ENCODE assay signal across 21 cellular contexts in the genomic region with DNA sequence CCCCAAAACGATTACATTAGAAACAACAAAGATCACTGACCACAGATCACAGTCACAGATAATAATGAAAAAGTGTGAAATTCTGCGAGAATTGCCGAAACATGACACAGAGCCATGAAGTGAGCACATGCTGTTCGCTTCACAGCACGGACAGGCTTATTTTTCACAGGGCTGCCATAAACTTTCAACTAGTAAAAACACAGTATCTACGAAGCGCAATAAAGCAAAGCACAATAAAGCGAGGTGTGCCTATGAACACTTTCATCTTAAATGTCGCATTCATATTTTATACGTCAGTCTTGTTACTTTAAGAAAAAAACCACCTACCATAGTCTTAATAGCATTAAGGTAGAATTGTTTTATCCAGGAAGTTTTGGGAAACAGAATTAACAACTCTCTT. TPM values are rescaled to one million over a fixed set of nuclear protein-coding genes. Genes with fewer than 3 reads are reported as not detected.
DNase-seq lines count a peak whose midpoint lies in the region; ATAC-seq, FAIRE-seq and TF ChIP-seq lines count a peak whose summit lies in the region.
"Had no signal": no experiment of that assay in that cellular context is flagged by ENCODE, and none has a peak within 500 bp of the region (broad histone marks: within the 10 kb centered on the region; RNA-seq: fewer than 3 reads in every experiment).

No MANE protein-coding gene starts in this region.

- H3K9me3 ChIP-seq in mucosa of rectum (ENCODE audit: control insufficient read depth in 2 of 2, low read length in 2 of 2) = no peaks in the 10 kb centered on the region

- no peak overlapping the region for H3K4me3 Mint-ChIP-seq in natural killer cell
- no peak overlapping the region for H3K4me3 Mint-ChIP-seq in natural killer cell treated with Interleukin-12 subunit alpha and Interleukin-12 subunit beta and Interleukin-15 and Interleukin-18, amount 100 ng/mL, for 72 hours
- H3K4me3 Mint-ChIP-seq in activated T-helper 2 cell treated with anti-CD3 and anti-CD28 coated beads, Interferon-gamma antibody, Interleukin-2, Interleukin-4, amounts not matched to agents 10 μg/mL and 5 μg/mL and 100 μg/mL, durations not matched to agents 14 hours and 24 hours and 36 hours (ENCODE audit: low read depth) = no peak overlapping the region
- H3K4me3 Mint-ChIP-seq: GM23338 had no signal

- peak overlapping the region in 1 of 2 donors; percentile 6 for H3K4me3 ChIP-seq in mucosa of rectum (ENCODE audit: low read length in 2 of 2)
- H3K4me3 ChIP-seq: GM23338, PC-9 had no signal

- H3K4me1 Mint-ChIP-seq in natural killer cell = peaks cover 30 to 39% of the 10 kb centered on the region in 2 donors
- H3K4me1 Mint-ChIP-seq in natural killer cell treated with Interleukin-12 subunit alpha and Interleukin-12 subunit beta and Interleukin-15 and Interleukin-18, amount 100 ng/mL, for 72 hours (ENCODE audit: low read depth in 2 of 2) = peaks cover 15 to 16% of the 10 kb centered on the region in 2 donors
- H3K4me1 Mint-ChIP-seq in activated T-helper 2 cell treated with anti-CD3 and anti-CD28 coated beads, Interferon-gamma antibody, Interleukin-2, Interleukin-4, amounts not matched to agents 10 μg/mL and 5 μg/mL and 100 μg/mL, durations not matched to agents 14 hours and 24 hours and 36 hours (ENCODE audit: low read depth) = peaks cover 48% of the 10 kb centered on the region

- no peak for FAIRE-seq in GM12892 (lab: Jason Lieb, UNC)
- FAIRE-seq: G401.6, GM19239 had no signal

- intact Hi-C loops in natural killer cell (cut with micrococcal nuclease) = no loop called here
- intact Hi-C loops in activated T-helper 2 cell treated with anti-CD3 and anti-CD28 coated beads, Interferon-gamma antibody, Interleukin-2, Interleukin-4, amounts not matched to agents 10 μg/mL and 5 μg/mL and 100 μg/mL, durations not matched to agents 14 hours and 24 hours and 36 hours (cut with micrococcal nuclease) = loop anchor here (5.0 kb wide), 2 partner anchors 45 to 200 kb away; no protein-coding TSS in a partner anchor

- H3K27me3 ChIP-seq in mucosa of rectum (ENCODE audit: control insufficient read depth in 2 of 2, insufficient read depth in 2 of 2, low read length in 2 of 2) = no peaks in the 10 kb centered on the region

- H3K9ac ChIP-seq in mucosa of rectum (ENCODE audit: low read depth in 1 of 2, low read length in 2 of 2) = peak overlapping the region in 1 of 2 donors; percentile 50

- TF ChIP-seq CTCF in natural killer cell (IDR thresholded peaks at IDR 0.05) = no peak

- peaks cover 34 to 36% of the 10 kb centered on the region in 2 donors for H3K4me1 ChIP-seq in mucosa of rectum (ENCODE audit: control insufficient read depth in 2 of 2, insufficient read depth in 2 of 2, low read length in 2 of 2)

- ATAC-seq in natural killer cell (peak in 2 of 3 donors; percentile 31 to 37), HG02870 (IDR thresholded peaks at IDR 0.05; ENCODE audit: unreplicated experiment) (no peak)
- no peak for ATAC-seq in natural killer cell treated with Interleukin-12 subunit alpha and Interleukin-12 subunit beta and Interleukin-15 and Interleukin-18, amount 100 ng/mL, for 72 hours
- ATAC-seq: GM23338 had no signal

- peak overlapping the region; percentile 70 to 77 for H3K27ac Mint-ChIP-seq in natural killer cell
- peak overlapping the region in 1 of 2 donors; percentile 1 for H3K27ac Mint-ChIP-seq in natural killer cell treated with Interleukin-12 subunit alpha and Interleukin-12 subunit beta and Interleukin-15 and Interleukin-18, amount 100 ng/mL, for 72 hours
- H3K27ac Mint-ChIP-seq in activated T-helper 2 cell treated with anti-CD3 and anti-CD28 coated beads, Interferon-gamma antibody, Interleukin-2, Interleukin-4, amounts not matched to agents 10 μg/mL and 5 μg/mL and 100 μg/mL, durations not matched to agents 14 hours and 24 hours and 36 hours = peak overlapping the region; percentile 5
- H3K27ac Mint-ChIP-seq: GM23338 had no signal

- TF ChIP-seq POLR2A in GM12892 (IDR thresholded peaks at IDR 0.05; ENCODE audit: low read depth, low read length) = no peak

- peaks cover 26 to 27% of the 10 kb centered on the region in 2 donors for H3K36me3 ChIP-seq in mucosa of rectum (ENCODE audit: control insufficient read depth in 2 of 2, insufficient read depth in 2 of 2, low read length in 2 of 2)

- H3K9me3 Mint-ChIP-seq in natural killer cell = no peaks in the 10 kb centered on the region
- no peaks in the 10 kb centered on the region for H3K9me3 Mint-ChIP-seq in natural killer cell treated with Interleukin-12 subunit alpha and Interleukin-12 subunit beta and Interleukin-15 and Interleukin-18, amount 100 ng/mL, for 72 hours
- H3K9me3 Mint-ChIP-seq in activated T-helper 2 cell treated with anti-CD3 and anti-CD28 coated beads, Interferon-gamma antibody, Interleukin-2, Interleukin-4, amounts not matched to agents 10 μg/mL and 5 μg/mL and 100 μg/mL, durations not matched to agents 14 hours and 24 hours and 36 hours = no peaks in the 10 kb centered on the region
- H3K9me3 Mint-ChIP-seq: GM23338 had no signal

- H3K27ac ChIP-seq in mucosa of rectum (ENCODE audit: low read depth in 2 of 2, low read length in 2 of 2) = peak overlapping the region; percentile 74 to 91
- H3K27ac ChIP-seq: HL-60, PC-9, RWPE1 had no signal

- no peak for DNase-seq in natural killer cell
- no peak for DNase-seq in natural killer cell treated with Interleukin-12 subunit alpha and Interleukin-12 subunit beta and Interleukin-15 and Interleukin-18, amount 100 ng/mL, for 72 hours (ENCODE audit: low spot score)
- no peak for DNase-seq in activated T-helper 2 cell treated with anti-CD3 and anti-CD28 coated beads, Interferon-gamma antibody, Interleukin-2, Interleukin-4, amounts not matched to agents 10 μg/mL and 5 μg/mL and 100 μg/mL, durations not matched to agents 14 hours and 24 hours and 36 hours (ENCODE audit: low spot score)
- DNase-seq in GM12892 (ENCODE audit: insufficient read length) = no peak
- DNase-seq in mesenteric fat pad (ENCODE audit: low spot score) = no peak
- DNase-seq: ACHN, C1 segment of cervical spinal cord, COR-L47, NCI-H1417, NCI-H187 treated with DMSO at 0.1 percent for 48 hours, NCI-H345, NCI-H526, PC-9, SIG-M5 had no signal

- no peaks in the 10 kb centered on the region for H3K36me3 Mint-ChIP-seq in natural killer cell
- H3K36me3 Mint-ChIP-seq in natural killer cell treated with Interleukin-12 subunit alpha and Interleukin-12 subunit beta and Interleukin-15 and Interleukin-18, amount 100 ng/mL, for 72 hours = no peaks in the 10 kb centered on the region
- peaks cover 63% of the 10 kb centered on the region for H3K36me3 Mint-ChIP-seq in activated T-helper 2 cell treated with anti-CD3 and anti-CD28 coated beads, Interferon-gamma antibody, Interleukin-2, Interleukin-4, amounts not matched to agents 10 μg/mL and 5 μg/mL and 100 μg/mL, durations not matched to agents 14 hours and 24 hours and 36 hours (ENCODE audit: low read depth)

- no peaks in the 10 kb centered on the region for H3K27me3 Mint-ChIP-seq in natural killer cell (ENCODE audit: low read depth in 2 of 2)
- H3K27me3 Mint-ChIP-seq in natural killer cell treated with Interleukin-12 subunit alpha and Interleukin-12 subunit beta and Interleukin-15 and Interleukin-18, amount 100 ng/mL, for 72 hours = no peaks in the 10 kb centered on the region
- no peaks in the 10 kb centered on the region for H3K27me3 Mint-ChIP-seq in activated T-helper 2 cell treated with anti-CD3 and anti-CD28 coated beads, Interferon-gamma antibody, Interleukin-2, Interleukin-4, amounts not matched to agents 10 μg/mL and 5 μg/mL and 100 μg/mL, durations not matched to agents 14 hours and 24 hours and 36 hours (ENCODE audit: low read depth)

RNA-seq across cellular contexts. Expression of a gene that starts 51.5 kb away (rescaled TPM):
- total RNA-seq in natural killer cell (100 to 1,000 TPM; 137 to 163 (median 160) TPM), mesenteric fat pad (79.5 TPM)
- 10 to 100 TPM; 24.4 to 31.8 TPM for total RNA-seq in natural killer cell treated with Interleukin-12 subunit alpha and Interleukin-12 subunit beta and Interleukin-15 and Interleukin-18, amount 100 ng/mL, for 72 hours
- total RNA-seq in activated T-helper 2 cell treated with anti-CD3 and anti-CD28 coated beads, Interferon-gamma antibody, Interleukin-2, Interleukin-4, amounts not matched to agents 10 μg/mL and 5 μg/mL and 100 μg/mL, durations not matched to agents 14 hours and 24 hours and 36 hours = 62.4 and 64.2 TPM in 2 replicates
- 22.7 TPM for polyA plus RNA-seq in GM12892 (2012; ENCODE audit: missing spikeins)

Comparison
In these comparisons a context has a peak if more than half of its experiments do, and no peak if none do; other contexts are left out.
1. ATAC-seq: peak in natural killer cell (2 of 3); none in natural killer cell treated with Interleukin-12 subunit alpha and Interleukin-12 subunit beta and Interleukin-15 and Interleukin-18, amount 100 ng/mL, for 72 hours (0 of 2) and HG02870 (single experiment).